Comparison of ENCODE assay signal across 21 cellular contexts in genomic region chr20:36130316-36130865, GRCh38. TPM values are rescaled to one million over a fixed set of nuclear protein-coding genes. Genes with fewer than 3 reads are reported as not detected.
"Had no signal": no experiment of that assay in that cellular context is flagged by ENCODE, and none has a peak within 500 bp of the region (broad histone marks: within the 10 kb centered on the region; RNA-seq: fewer than 3 reads in every experiment).

No MANE protein-coding gene starts in this region.

- H3K36me3 ChIP-seq: adrenal gland, ascending aorta, esophagus muscularis mucosa, heart right ventricle, lower lobe of right lung, WERI-Rb-1 had no signal

- H3K4me3 ChIP-seq: adrenal gland, ascending aorta, dorsolateral prefrontal cortex, esophagus muscularis mucosa, heart right ventricle, lower lobe of right lung had no signal

- ATAC-seq: activated CD8-positive, alpha-beta T cell treated with anti-CD3 and anti-CD28 coated beads, Interleukin-2, amount 10 ng/mL, durations not matched to agents 7 days and 5 days; effector memory CD8-positive, alpha-beta T cell; heart right ventricle; left lobe of liver; lower lobe of right lung had no signal

- DNase-seq: activated CD4-positive, alpha-beta T cell treated with anti-CD3 and anti-CD28 coated beads, Interleukin-2, amount 50 U/mL, for 1 hour; activated CD4-positive, CD25-positive, alpha-beta regulatory T cell treated with anti-CD3 and anti-CD28 coated beads, Interleukin-2, amount 50 U/mL, for 72 hours; activated CD8-positive, alpha-beta T cell treated with anti-CD3 and anti-CD28 coated beads, Interleukin-2, amount 10 ng/mL, durations not matched to agents 7 days and 5 days; activated gamma-delta T cell treated with Interleukin-2 at 50 U/mL for 16 hours; adrenal gland; central memory CD4-positive, alpha-beta T cell; dorsolateral prefrontal cortex; effector memory CD8-positive, alpha-beta T cell; heart right ventricle; kidney; lower lobe of right lung; naive B cell; occipital lobe; retina; stimulated activated CD4-positive, alpha-beta T cell treated with anti-CD3 and anti-CD28 coated beads, Interleukin-2, amount 100 ng/mL, for 48 hours; stimulated activated naive CD4-positive, alpha-beta T cell; T-helper 1 cell; WERI-Rb-1 had no signal

- H3K4me1 ChIP-seq: ascending aorta, esophagus muscularis mucosa, lower lobe of right lung had no signal

- H3K27ac ChIP-seq: adrenal gland, ascending aorta, dorsolateral prefrontal cortex, esophagus muscularis mucosa, heart right ventricle, lower lobe of right lung, WERI-Rb-1 had no signal

- H3K9me3 ChIP-seq: adrenal gland, ascending aorta, esophagus muscularis mucosa, heart right ventricle, lower lobe of right lung had no signal

- H3K27me3 ChIP-seq: adrenal gland, ascending aorta, dorsolateral prefrontal cortex, esophagus muscularis mucosa, heart right ventricle had no signal

RNA-seq across cellular contexts. Expression of gene EPB41L1, which starts 24.1 kb away (rescaled TPM):
- total RNA-seq: activated CD8-positive, alpha-beta T cell treated with anti-CD3 and anti-CD28 coated beads, Interleukin-2, amount 10 ng/mL, durations not matched to agents 7 days and 5 days had no signal
